ENCODE assay signal across 9 cellular contexts in genomic region chr9:126862461-126862830, GRCh38. TPM values are rescaled to one million over a fixed set of nuclear protein-coding genes. Genes with fewer than 3 reads are reported as not detected.
DNase-seq lines count a peak whose midpoint lies in the region; ATAC-seq and TF ChIP-seq lines count a peak whose summit lies in the region.
"Had no signal": no experiment of that assay in that cellular context is flagged by ENCODE, and none has a peak within 500 bp of the region (broad histone marks: within the 10 kb centered on the region; RNA-seq: fewer than 3 reads in every experiment).

No MANE protein-coding gene starts in this region.

- H3K27me3 ChIP-seq in WERI-Rb-1 (ENCODE audit: insufficient read depth, low read depth, severe bottlenecking) (no peaks in the 10 kb centered on the region), iPS-15b (ENCODE audit: control insufficient read depth, insufficient read depth, low read length) (no peaks in the 10 kb centered on the region), stomach (no peaks in the 10 kb centered on the region)

- intact Hi-C loops in stomach (cut with DNase I; ENCODE audit: low total_unique reads) = no loop called here

- H3K4me3 ChIP-seq in WERI-Rb-1 (ENCODE audit: low read depth, low read length) = peak overlapping the region; percentile 65
- peak overlapping the region; percentile 80 for H3K4me3 ChIP-seq in iPS-15b (ENCODE audit: low read depth, low read length)
- peak overlapping the region; percentile 89 to 97 (median 94) for H3K4me3 ChIP-seq in stomach

- H3K27ac Mint-ChIP-seq in T-helper 2 cell treated with Interferon-gamma antibody and Interleukin-4, amounts not matched to agents 5 μg/mL and 100 μg/mL, for 36 hours = no peak overlapping the region

- peak overlapping the region; percentile 92 for H3K4me3 Mint-ChIP-seq in T-helper 2 cell treated with Interferon-gamma antibody and Interleukin-4, amounts not matched to agents 5 μg/mL and 100 μg/mL, for 36 hours

- H3K27ac ChIP-seq in WERI-Rb-1 (peak overlapping the region; percentile 32), stomach (peak overlapping the region in 3 of 5 donors; percentile 91 to 96 (median 95))

- H3K9me3 ChIP-seq in WERI-Rb-1 (ENCODE audit: severe bottlenecking) (no peaks in the 10 kb centered on the region), iPS-15b (ENCODE audit: control insufficient read depth, insufficient read depth, low read length) (no peaks in the 10 kb centered on the region), stomach (no peaks in the 10 kb centered on the region)

- H3K4me1 ChIP-seq in iPS-15b (ENCODE audit: control insufficient read depth, insufficient read depth, low read length) (peaks cover 20% of the 10 kb centered on the region), stomach (peaks cover 27 to 52% (median 41%) of the 10 kb centered on the region in 4 donors)

- no peak for DNase-seq in T-helper 2 cell treated with Interferon-gamma antibody and Interleukin-4, amounts not matched to agents 5 μg/mL and 100 μg/mL, for 36 hours (ENCODE audit: low spot score)
- DNase-seq in T-helper 2 cell (no peak), WERI-Rb-1 (no peak), stomach (no peak), RPMI8226 (no peak)
- DNase-seq: activated CD4-positive, alpha-beta T cell treated with anti-CD3 and anti-CD28 coated beads, Interleukin-2, amount 50 U/mL, for 48 hours had no signal

- 27 to 42% (median 31%) methylated on average over 4 of the region's 4 CpGs for WGBS in stomach, 5 donors

- no peak for TF ChIP-seq EP300 in stomach (IDR thresholded peaks at IDR 0.05)

- TF ChIP-seq CTCF in WERI-Rb-1 (IDR thresholded peaks at IDR 0.05; ENCODE audit: low read depth, low read length) (no peak), stomach (IDR thresholded peaks at IDR 0.05) (no peak)

- H3K9ac ChIP-seq in iPS-15b (ENCODE audit: low read depth, low read length) = peak overlapping the region; percentile 54

- peaks cover 42% of the 10 kb centered on the region for H3K36me3 ChIP-seq in WERI-Rb-1
- H3K36me3 ChIP-seq in iPS-15b (ENCODE audit: control insufficient read depth, insufficient read depth, low read length) = peaks cover 2% of the 10 kb centered on the region
- peaks cover 9 to 38% (median 35%) of the 10 kb centered on the region in 4 donors for H3K36me3 ChIP-seq in stomach

- ATAC-seq in HG02970 (IDR thresholded peaks at IDR 0.05; ENCODE audit: low FRiP score, unreplicated experiment) (no peak), GM21717 (IDR thresholded peaks at IDR 0.05; ENCODE audit: unreplicated experiment) (no peak)

- peaks cover 13% of the 10 kb centered on the region for H3K27me3 Mint-ChIP-seq in T-helper 2 cell treated with Interferon-gamma antibody and Interleukin-4, amounts not matched to agents 5 μg/mL and 100 μg/mL, for 36 hours (ENCODE audit: low read depth)

- peaks cover 22% of the 10 kb centered on the region for H3K4me1 Mint-ChIP-seq in T-helper 2 cell treated with Interferon-gamma antibody and Interleukin-4, amounts not matched to agents 5 μg/mL and 100 μg/mL, for 36 hours (ENCODE audit: low read depth)

- TF ChIP-seq POLR2A in stomach (IDR thresholded peaks at IDR 0.05) = no peak

- H3K36me3 Mint-ChIP-seq in T-helper 2 cell treated with Interferon-gamma antibody and Interleukin-4, amounts not matched to agents 5 μg/mL and 100 μg/mL, for 36 hours (ENCODE audit: low read depth) = peaks cover 13% of the 10 kb centered on the region

- no peaks in the 10 kb centered on the region for H3K9me3 Mint-ChIP-seq in T-helper 2 cell treated with Interferon-gamma antibody and Interleukin-4, amounts not matched to agents 5 μg/mL and 100 μg/mL, for 36 hours

RNA-seq across cellular contexts. Expression of gene ZBTB34, which starts 2.0 kb away (rescaled TPM):
- total RNA-seq in stomach = 10 to 100 TPM in 4 of 5 donors, 1 to 10 TPM in 1; 8.5 to 25.7 (median 14.0) TPM
- polyA plus RNA-seq in stomach = 1 to 10 TPM in 2 of 3 donors, under 1 TPM in 1; 0.92 to 1.5 (median 1.5) TPM

RNA-seq across cellular contexts. Expression of gene RALGPS1, which starts 52.1 kb away (rescaled TPM):
- 100 to 1,000 TPM in 1 of 5 donors, 10 to 100 TPM in 4; 38.9 to 150 (median 68.8) TPM for total RNA-seq in stomach
- polyA plus RNA-seq in stomach = 10 to 100 TPM in 1 of 3 donors, 1 to 10 TPM in 2; 4.7 to 20.2 (median 9.1) TPM

RNA-seq across cellular contexts. Expression of gene ZBTB43, which starts 57.6 kb away (rescaled TPM):
- 100 to 1,000 TPM in 1 of 5 donors, 10 to 100 TPM in 3, 1 to 10 TPM in 1; 2.0 to 114 (median 15.5) TPM for total RNA-seq in stomach
- polyA plus RNA-seq in stomach = 1 to 10 TPM; 1.8 to 2.9 (median 2.4) TPM
